Comparison of ENCODE assay signal across 8 cellular contexts in genomic region chr6:31658983-31659648, GRCh38. TPM values are rescaled to one million over a fixed set of nuclear protein-coding genes. Genes with fewer than 3 reads are reported as not detected.
DNase-seq lines count a peak whose midpoint lies in the region; ATAC-seq, FAIRE-seq and TF ChIP-seq lines count a peak whose summit lies in the region.

No MANE protein-coding gene starts in this region.

- CTCF ChIA-PET in activated CD4-positive, alpha-beta T cell treated with anti-CD3 and anti-CD28 coated beads for 36 hours (lab: Charles Lee): interaction anchor here (0.6 kb wide), 1 partner anchor 137 kb away, joined by 3 read pairs; the partner anchor contains the start of gene VARS1

- peak overlapping the region; percentile 88 for H3K4me3 Mint-ChIP-seq in activated CD4-positive, alpha-beta T cell treated with anti-CD3 and anti-CD28 coated beads for 36 hours
- H3K4me3 Mint-ChIP-seq in activated naive CD8-positive, alpha-beta T cell treated with anti-CD3 and anti-CD28 coated beads for 36 hours: peak overlapping the region; percentile 97

- H3K4me3 ChIP-seq in left lung (peak overlapping the region; percentile 73 to 92), subcutaneous abdominal adipose tissue (ENCODE audit: low read depth in 1 of 5, low read length in 5 of 5) (peak overlapping the region; percentile 58 to 98 (median 90))

- no peak for DNase-seq in activated CD4-positive, alpha-beta T cell treated with anti-CD3 and anti-CD28 coated beads for 36 hours
- no peak for DNase-seq in activated CD4-positive, alpha-beta T cell treated with anti-CD3 and anti-CD28 coated beads, Interleukin-2, amount 50 U/mL, for 4 hours
- no peak for DNase-seq in activated naive CD8-positive, alpha-beta T cell treated with anti-CD3 and anti-CD28 coated beads for 36 hours
- DNase-seq in left lung (peak in 1 of 2 donors; percentile 51), NCI-H2081 (lab: John Stamatoyannopoulos, UW) (no peak), GM12891 (ENCODE audit: insufficient read length, low spot score) (no peak)
- no peak for DNase-seq in NK-92 treated with Interleukin-12 subunit alpha and Interleukin-12 subunit beta, amount 100 ng/mL, for 24 hours (lab: John Stamatoyannopoulos, UW)

- H3K4me1 ChIP-seq in left lung (peaks cover 25 to 74% of the 10 kb centered on the region in 2 donors), subcutaneous abdominal adipose tissue (ENCODE audit: control insufficient read depth in 5 of 5, insufficient read depth in 5 of 5, low read length in 5 of 5) (peaks cover 12 to 59% (median 52%) of the 10 kb centered on the region in 5 donors)

- H3K9ac ChIP-seq in subcutaneous abdominal adipose tissue (ENCODE audit: low read length in 5 of 5): peak overlapping the region in 4 of 5 donors; percentile 63 to 99 (median 82)

- no peaks in the 10 kb centered on the region for H3K9me3 Mint-ChIP-seq in activated CD4-positive, alpha-beta T cell treated with anti-CD3 and anti-CD28 coated beads for 36 hours (ENCODE audit: low read depth)
- no peaks in the 10 kb centered on the region for H3K9me3 Mint-ChIP-seq in activated naive CD8-positive, alpha-beta T cell treated with anti-CD3 and anti-CD28 coated beads for 36 hours

- POLR2A ChIA-PET in activated CD4-positive, alpha-beta T cell treated with anti-CD3 and anti-CD28 coated beads for 36 hours (lab: Charles Lee): no interaction called here

- TF ChIP-seq POLR2A in GM12891 (IDR thresholded peaks at IDR 0.05; ENCODE audit: low read depth, low read length): no peak

- H3K27me3 ChIP-seq in left lung: no peaks in the 10 kb centered on the region
- no peaks in the 10 kb centered on the region for H3K27me3 ChIP-seq in subcutaneous abdominal adipose tissue (ENCODE audit: control insufficient read depth in 5 of 5, insufficient read depth in 4 of 5, low read length in 5 of 5)

- H3K27ac ChIP-seq in left lung: peak overlapping the region in 1 of 2 donors; percentile 90
- H3K27ac ChIP-seq in subcutaneous abdominal adipose tissue (ENCODE audit: low read depth, low read length): peak overlapping the region; percentile 89

- no peaks in the 10 kb centered on the region for H3K27me3 Mint-ChIP-seq in activated CD4-positive, alpha-beta T cell treated with anti-CD3 and anti-CD28 coated beads for 36 hours
- H3K27me3 Mint-ChIP-seq in activated naive CD8-positive, alpha-beta T cell treated with anti-CD3 and anti-CD28 coated beads for 36 hours: no peaks in the 10 kb centered on the region

- no peaks in the 10 kb centered on the region for H3K9me3 ChIP-seq in left lung
- H3K9me3 ChIP-seq in subcutaneous abdominal adipose tissue (ENCODE audit: control insufficient read depth in 5 of 5, low read length in 5 of 5): no peaks in the 10 kb centered on the region

- no peak for TF ChIP-seq CTCF in left lung (IDR thresholded peaks at IDR 0.05)

- H3K36me3 ChIP-seq in left lung: peaks cover 0 to 47% of the 10 kb centered on the region in 2 donors
- H3K36me3 ChIP-seq in subcutaneous abdominal adipose tissue (ENCODE audit: control insufficient read depth in 5 of 5, insufficient read depth in 5 of 5, low read length in 5 of 5): peaks cover 0 to 49% (median 24%) of the 10 kb centered on the region in 5 donors

- FAIRE-seq in GM12891 (lab: Jason Lieb, UNC): no peak

- peak overlapping the region; percentile 93 for H3K27ac Mint-ChIP-seq in activated CD4-positive, alpha-beta T cell treated with anti-CD3 and anti-CD28 coated beads for 36 hours
- H3K27ac Mint-ChIP-seq in activated naive CD8-positive, alpha-beta T cell treated with anti-CD3 and anti-CD28 coated beads for 36 hours: peak overlapping the region; percentile 91

- ATAC-seq in activated CD4-positive, alpha-beta T cell treated with anti-CD3 and anti-CD28 coated beads for 36 hours: no peak
- ATAC-seq in left lung: no peak

- intact Hi-C loops in activated CD4-positive, alpha-beta T cell treated with anti-CD3 and anti-CD28 coated beads for 36 hours (cut with DNase I, micrococcal nuclease): no loop called here
- intact Hi-C loops in left lung (cut with DNase I): no loop called here

- peaks cover 36% of the 10 kb centered on the region for H3K36me3 Mint-ChIP-seq in activated CD4-positive, alpha-beta T cell treated with anti-CD3 and anti-CD28 coated beads for 36 hours (ENCODE audit: low read depth)
- H3K36me3 Mint-ChIP-seq in activated naive CD8-positive, alpha-beta T cell treated with anti-CD3 and anti-CD28 coated beads for 36 hours: peaks cover 63% of the 10 kb centered on the region

- H3K4me1 Mint-ChIP-seq in activated CD4-positive, alpha-beta T cell treated with anti-CD3 and anti-CD28 coated beads for 36 hours: peaks cover 61% of the 10 kb centered on the region
- H3K4me1 Mint-ChIP-seq in activated naive CD8-positive, alpha-beta T cell treated with anti-CD3 and anti-CD28 coated beads for 36 hours: peaks cover 63% of the 10 kb centered on the region

TF ChIP-seq in GM12891, 5 proteins besides CTCF, POLR2A, EP300 and RAD21:
- no peak for TF ChIP-seq POU2F2 (IDR thresholded peaks at IDR 0.05; ENCODE audit: low read depth, low read length)
- TF ChIP-seq TAF1 (IDR thresholded peaks at IDR 0.05; ENCODE audit: low read depth, low read length): no peak

RNA-seq across cellular contexts. Expression of gene C6orf47, which starts 1.5 kb away (rescaled TPM):
- 10 to 100 TPM; 10.1 to 11.7 TPM for total RNA-seq in activated CD4-positive, alpha-beta T cell treated with anti-CD3 and anti-CD28 coated beads for 36 hours
- total RNA-seq in activated naive CD8-positive, alpha-beta T cell treated with anti-CD3 and anti-CD28 coated beads for 36 hours: 10 to 100 TPM; 10.8 to 11.1 TPM
- 10 to 100 TPM; 21.9 to 23.8 TPM for total RNA-seq in left lung
- 13.6 TPM for polyA plus RNA-seq in GM12891 (2012; ENCODE audit: low read depth, missing spikeins)

RNA-seq across cellular contexts. Expression of gene APOM, which starts 3.4 kb away (rescaled TPM):
- 1 to 10 TPM; 3.4 to 4.0 TPM for total RNA-seq in activated CD4-positive, alpha-beta T cell treated with anti-CD3 and anti-CD28 coated beads for 36 hours
- total RNA-seq in activated naive CD8-positive, alpha-beta T cell treated with anti-CD3 and anti-CD28 coated beads for 36 hours: 1 to 10 TPM; 5.1 to 5.7 TPM
- 1 to 10 TPM; 1.0 to 1.5 TPM for total RNA-seq in left lung
- 4.3 TPM for polyA plus RNA-seq in GM12891 (2012; ENCODE audit: low read depth, missing spikeins)

RNA-seq across cellular contexts. Expression of gene GPANK1, which starts 5.7 kb away (rescaled TPM):
- total RNA-seq in activated CD4-positive, alpha-beta T cell treated with anti-CD3 and anti-CD28 coated beads for 36 hours: 10 to 100 TPM; 35.2 to 42.8 TPM
- total RNA-seq in activated naive CD8-positive, alpha-beta T cell treated with anti-CD3 and anti-CD28 coated beads for 36 hours: 10 to 100 TPM; 33.3 to 37.0 TPM
- 10 to 100 TPM; 10.3 to 13.2 TPM for total RNA-seq in left lung
- polyA plus RNA-seq in GM12891 (2012; ENCODE audit: low read depth, missing spikeins): 20.1 TPM

RNA-seq across cellular contexts. Expression of gene BAG6, which starts 6.7 kb away (rescaled TPM):
- total RNA-seq in activated CD4-positive, alpha-beta T cell treated with anti-CD3 and anti-CD28 coated beads for 36 hours: 100 to 1,000 TPM; 334 to 339 TPM
- total RNA-seq in activated naive CD8-positive, alpha-beta T cell treated with anti-CD3 and anti-CD28 coated beads for 36 hours: 100 to 1,000 TPM; 244 to 246 TPM
- total RNA-seq in left lung: 100 to 1,000 TPM; 243 to 278 TPM
- polyA plus RNA-seq in GM12891 (2012; ENCODE audit: low read depth, missing spikeins): 188 TPM

RNA-seq across cellular contexts. Expression of gene CSNK2B, which starts 6.8 kb away (rescaled TPM):
- total RNA-seq in activated CD4-positive, alpha-beta T cell treated with anti-CD3 and anti-CD28 coated beads for 36 hours: 100 to 1,000 TPM; 239 to 346 TPM
- 100 to 1,000 TPM; 297 to 307 TPM for total RNA-seq in activated naive CD8-positive, alpha-beta T cell treated with anti-CD3 and anti-CD28 coated beads for 36 hours
- total RNA-seq in left lung: 100 to 1,000 TPM in 1 of 2 donors, 10 to 100 TPM in 1; 96.6 to 128 TPM
- polyA plus RNA-seq in GM12891 (2012; ENCODE audit: low read depth, missing spikeins): 322 TPM
